ENCODE assay signal across 21 cellular contexts in genomic region chr10:112365451-112365850, GRCh38. TPM values are rescaled to one million over a fixed set of nuclear protein-coding genes. Genes with fewer than 3 reads are reported as not detected.
"Had no signal": no experiment of that assay in that cellular context is flagged by ENCODE, and none has a peak within 500 bp of the region (broad histone marks: within the 10 kb centered on the region; RNA-seq: fewer than 3 reads in every experiment).

No MANE protein-coding gene starts in this region.

- ATAC-seq: naive thymus-derived CD8-positive, alpha-beta T cell; right cardiac atrium; stimulated activated effector memory CD8-positive, alpha-beta T cell treated with anti-CD3 and anti-CD28 coated beads, Interleukin-12 subunit alpha, Interleukin-12 subunit beta, amount 100 ng/mL, for 72 hours had no signal

- H3K4me3 Mint-ChIP-seq: naive thymus-derived CD8-positive, alpha-beta T cell; stimulated activated effector memory CD8-positive, alpha-beta T cell treated with anti-CD3 and anti-CD28 coated beads, Interleukin-12 subunit alpha, Interleukin-12 subunit beta, amount 100 ng/mL, for 72 hours had no signal

- DNase-seq: effector CD8-positive, alpha-beta T cell; gastrocnemius medialis; glutamatergic neuron; kidney; left cardiac atrium; left ventricle myocardium superior; mesendoderm; naive thymus-derived CD8-positive, alpha-beta T cell; right cardiac atrium; stimulated activated CD4-positive, alpha-beta T cell treated with anti-CD3 and anti-CD28 coated beads, Interleukin-4, amount 100 ng/mL, for 1 hour; stimulated activated CD8-positive, alpha-beta memory T cell treated with anti-CD3 and anti-CD28 coated beads, Interleukin-4, amount 100 ng/mL, for 48 hours; stimulated activated naive CD8-positive, alpha-beta T cell treated with anti-CD3 and anti-CD28 coated beads, Interleukin-15, Interleukin-2, amounts not matched to agents 100 U/mL and 50 U/mL, for 24 hours; thyroid gland; upper lobe of left lung; uterus had no signal

- H3K9me3 Mint-ChIP-seq: naive thymus-derived CD8-positive, alpha-beta T cell; stimulated activated effector memory CD8-positive, alpha-beta T cell treated with anti-CD3 and anti-CD28 coated beads, Interleukin-12 subunit alpha, Interleukin-12 subunit beta, amount 100 ng/mL, for 72 hours had no signal

- H3K36me3 ChIP-seq: esophagus muscularis mucosa, gastrocnemius medialis, suprapubic skin, thyroid gland, upper lobe of left lung, uterus had no signal

- H3K27ac ChIP-seq: coronary artery, epithelial cell of prostate, esophagus muscularis mucosa, suprapubic skin, thyroid gland, uterus had no signal

- H3K9me3 ChIP-seq: esophagus muscularis mucosa, gastrocnemius medialis, suprapubic skin, thyroid gland, upper lobe of left lung, uterus had no signal

- H3K27me3 Mint-ChIP-seq: naive thymus-derived CD8-positive, alpha-beta T cell had no signal

- H3K27me3 ChIP-seq: gastrocnemius medialis, suprapubic skin, thyroid gland, upper lobe of left lung, uterus had no signal

- H3K4me3 ChIP-seq: coronary artery, esophagus muscularis mucosa, gastrocnemius medialis, suprapubic skin, thyroid gland, upper lobe of left lung, uterus had no signal

- H3K36me3 Mint-ChIP-seq: naive thymus-derived CD8-positive, alpha-beta T cell; stimulated activated effector memory CD8-positive, alpha-beta T cell treated with anti-CD3 and anti-CD28 coated beads, Interleukin-12 subunit alpha, Interleukin-12 subunit beta, amount 100 ng/mL, for 72 hours had no signal

- H3K27ac Mint-ChIP-seq: naive thymus-derived CD8-positive, alpha-beta T cell; stimulated activated effector memory CD8-positive, alpha-beta T cell treated with anti-CD3 and anti-CD28 coated beads, Interleukin-12 subunit alpha, Interleukin-12 subunit beta, amount 100 ng/mL, for 72 hours had no signal

RNA-seq across cellular contexts. Expression of gene ACSL5, which starts 8.5 kb away (rescaled TPM):
- polyA plus RNA-seq: neural cell had no signal
